ENCODE assay signal across 11 cellular contexts in the genomic region with DNA sequence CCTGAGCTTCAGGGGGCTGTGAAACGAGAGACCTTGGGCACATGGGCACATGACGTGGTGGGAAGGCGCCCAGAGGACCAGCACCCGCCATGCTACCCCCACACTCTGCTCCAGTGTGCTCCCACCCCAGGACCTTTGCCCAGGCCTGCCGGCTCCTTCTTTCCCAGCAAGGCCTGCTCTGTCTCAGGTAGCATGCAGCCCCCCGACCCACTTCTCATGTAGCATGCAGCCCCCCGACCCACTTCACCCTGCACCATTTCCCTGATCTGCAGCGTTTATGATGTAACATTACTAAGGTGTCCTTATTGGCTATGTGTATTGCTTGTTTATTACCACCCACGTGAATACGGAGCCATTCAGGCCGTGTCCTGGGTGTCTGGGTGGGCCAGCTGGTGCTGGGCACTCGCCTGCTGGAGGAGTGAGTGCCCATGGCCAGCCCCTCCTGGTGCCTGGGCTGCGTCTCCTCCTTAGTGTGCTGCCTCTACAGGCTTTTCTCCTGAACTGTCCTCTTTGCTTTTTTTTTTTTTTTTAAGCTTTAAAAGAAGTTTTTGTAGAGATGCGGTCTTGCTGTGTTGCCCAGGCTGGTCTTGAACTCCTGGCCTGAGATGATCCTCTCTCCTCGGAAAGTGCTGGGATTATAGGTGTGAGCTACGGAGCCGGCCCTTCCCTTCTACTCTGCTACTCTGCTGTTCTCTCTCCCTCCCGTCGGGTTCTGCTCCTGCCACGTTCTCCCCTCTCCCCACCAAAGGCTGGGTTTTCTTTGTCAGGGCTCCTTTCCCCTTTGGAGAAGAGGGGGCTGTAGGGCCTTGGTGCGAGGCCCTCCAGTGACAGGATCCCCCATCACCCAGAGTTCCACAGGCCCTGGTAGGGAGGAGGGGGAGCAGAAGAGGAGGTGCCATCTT. TPM values are rescaled to one million over a fixed set of nuclear protein-coding genes. Genes with fewer than 3 reads are reported as not detected.
A peak's percentile ranks its signal among the peaks of the same experiment; 100 is the strongest.
DNase-seq lines count a peak whose midpoint lies in the region; ATAC-seq and TF ChIP-seq lines count a peak whose summit lies in the region.
"Had no signal": no experiment of that assay in that cellular context is flagged by ENCODE, and none has a peak within 500 bp of the region (broad histone marks: within the 10 kb centered on the region; RNA-seq: fewer than 3 reads in every experiment).

No MANE protein-coding gene starts in this region.

- POLR2A ChIA-PET in A673 (lab: Charles Lee; ENCODE audit: low non-redundant PET), result no interaction called here

- H3K9ac ChIP-seq in HUES64 (ENCODE audit: low read depth, low read length), result 0 out of 2 replicates have a peak overlapping the region, but pooled peaks have one; percentile 6
- no peak overlapping the region for H3K9ac ChIP-seq in neural progenitor cell

- H3K27me3 ChIP-seq in A673 (replicated peaks; ENCODE audit: insufficient read depth, low read depth, low read length, poor library complexity) (no peaks in the 10 kb centered on the region), HUES64 (ENCODE audit: insufficient read depth, low read length) (no peaks in the 10 kb centered on the region), neural progenitor cell (no peaks in the 10 kb centered on the region)
- H3K27me3 ChIP-seq: colonic mucosa had no signal

- TF ChIP-seq CTCF in A673 (conservative IDR thresholded peaks at IDR 0.05; ENCODE audit: low read depth, low read length) (peak; percentile 38), chondrocyte (IDR thresholded peaks at IDR 0.05) (peak; percentile 57), neural progenitor cell (IDR thresholded peaks at IDR 0.05) (peak; percentile 9)

- no peak overlapping the region for H3K4me3 ChIP-seq in A673 (ENCODE audit: low read depth, low read length, poor library complexity, severe bottlenecking)
- H3K4me3 ChIP-seq in HUES64 (ENCODE audit: low read length), result no peak overlapping the region
- H3K4me3 ChIP-seq in neural progenitor cell, result no peak overlapping the region
- H3K4me3 ChIP-seq: colonic mucosa had no signal

- peaks cover 20% of the 10 kb centered on the region for H4K20me1 ChIP-seq in neural progenitor cell (ENCODE audit: low read depth)

- H3K4me3 Mint-ChIP-seq in chondrocyte (ENCODE audit: unreplicated experiment) (no peak overlapping the region), neural progenitor cell (no peak overlapping the region)
- H3K4me3 Mint-ChIP-seq: CD4-positive, alpha-beta T cell; stimulated activated naive CD8-positive, alpha-beta T cell treated with anti-CD3 and anti-CD28 coated beads, Interleukin-15, Interleukin-2, amounts not matched to agents 100 ng/mL and 50 ng/mL, for 24 hours had no signal

- intact Hi-C loops in A673 (cut with micrococcal nuclease; ENCODE audit: unreplicated experiment), result no loop called here

- H3F3A ChIP-seq in neural progenitor cell (ENCODE audit: low read depth), result peaks cover 19% of the 10 kb centered on the region

- H3K79me2 ChIP-seq in neural progenitor cell (ENCODE audit: low read depth), result peaks cover 40% of the 10 kb centered on the region

- CTCF ChIA-PET in A673 (lab: Charles Lee), result interaction anchor here (0.6 kb wide), 2 partner anchors 13 to 31 kb away, joined by 3 to 6 read pairs; no protein-coding TSS in a partner anchor

- H3K27ac Mint-ChIP-seq in chondrocyte (ENCODE audit: unreplicated experiment), result peak overlapping the region; percentile 74
- no peak overlapping the region for H3K27ac Mint-ChIP-seq in neural progenitor cell
- H3K27ac Mint-ChIP-seq: stimulated activated naive CD8-positive, alpha-beta T cell treated with anti-CD3 and anti-CD28 coated beads, Interleukin-15, Interleukin-2, amounts not matched to agents 100 ng/mL and 50 ng/mL, for 24 hours had no signal

- no peak for ATAC-seq in GM19324 (IDR thresholded peaks at IDR 0.05; ENCODE audit: low FRiP score, unreplicated experiment)

- WGBS in HUES64, result 87% methylated on average over 20 of the region's 21 CpGs

- H3K4me1 Mint-ChIP-seq in chondrocyte (ENCODE audit: low read depth), result peaks cover 68% of the 10 kb centered on the region
- H3K4me1 Mint-ChIP-seq in neural progenitor cell, result peaks cover 33% of the 10 kb centered on the region

- DNase-seq in A673 (ENCODE audit: low spot score) (no peak), chondrocyte (ENCODE audit: low spot score) (no peak), neural progenitor cell (ENCODE audit: low spot score) (no peak), NCI-H1436 treated with DMSO at 0.1 percent for 48 hours (lab: John Stamatoyannopoulos, UW) (no peak), NCI-H226 (no peak), cerebellar cortex (ENCODE audit: low spot score) (no peak)
- DNase-seq: CD4-positive, alpha-beta T cell; colonic mucosa had no signal

- H3K9me3 ChIP-seq in A673 (ENCODE audit: low read depth, low read length, poor library complexity, severe bottlenecking) (no peaks in the 10 kb centered on the region), HUES64 (ENCODE audit: insufficient read depth, low read depth, low read length) (0 out of 2 replicates have a peak, but pooled peaks cover 3% of the 10 kb centered on the region), neural progenitor cell (ENCODE audit: low read depth) (no peaks in the 10 kb centered on the region)
- H3K9me3 ChIP-seq: colonic mucosa had no signal

- H3K27me3 Mint-ChIP-seq in chondrocyte (ENCODE audit: low read depth) (no peaks in the 10 kb centered on the region), neural progenitor cell (ENCODE audit: insufficient read depth, low read depth) (peaks cover 4% of the 10 kb centered on the region)
- H3K27me3 Mint-ChIP-seq: CD4-positive, alpha-beta T cell; stimulated activated naive CD8-positive, alpha-beta T cell treated with anti-CD3 and anti-CD28 coated beads, Interleukin-15, Interleukin-2, amounts not matched to agents 100 ng/mL and 50 ng/mL, for 24 hours had no signal

- peak overlapping the region; percentile 16 for H3K4me2 ChIP-seq in neural progenitor cell

- H3K36me3 Mint-ChIP-seq in chondrocyte (ENCODE audit: low read depth), result peaks cover 7% of the 10 kb centered on the region
- peaks cover 10% of the 10 kb centered on the region for H3K36me3 Mint-ChIP-seq in neural progenitor cell

- H3K36me3 ChIP-seq in A673 (ENCODE audit: insufficient read depth, low read length, poor library complexity, severe bottlenecking) (no peaks in the 10 kb centered on the region), HUES64 (ENCODE audit: insufficient read depth, low read length) (no peaks in the 10 kb centered on the region), neural progenitor cell (no peaks in the 10 kb centered on the region)
- H3K36me3 ChIP-seq: colonic mucosa had no signal

- H3K9me3 Mint-ChIP-seq in chondrocyte (ENCODE audit: low read depth), result peaks cover 7% of the 10 kb centered on the region
- H3K9me3 Mint-ChIP-seq in neural progenitor cell, result peaks cover 9% of the 10 kb centered on the region
- H3K9me3 Mint-ChIP-seq: CD4-positive, alpha-beta T cell; stimulated activated naive CD8-positive, alpha-beta T cell treated with anti-CD3 and anti-CD28 coated beads, Interleukin-15, Interleukin-2, amounts not matched to agents 100 ng/mL and 50 ng/mL, for 24 hours had no signal

- peak overlapping the region; percentile 72 for H3K27ac ChIP-seq in A673 (ENCODE audit: low read depth, low read length, poor library complexity, severe bottlenecking)
- peak overlapping the region; percentile 88 for H3K27ac ChIP-seq in HUES64 (ENCODE audit: low read depth, low read length)
- H3K27ac ChIP-seq in neural progenitor cell, result peak overlapping the region; percentile 27
- H3K27ac ChIP-seq: colonic mucosa had no signal

- peaks cover 35% of the 10 kb centered on the region for H3K4me1 ChIP-seq in A673 (ENCODE audit: insufficient read depth, low read length, poor library complexity, severe bottlenecking)
- H3K4me1 ChIP-seq in HUES64 (ENCODE audit: insufficient read depth, low read length), result peaks cover 31% of the 10 kb centered on the region
- peaks cover 30% of the 10 kb centered on the region for H3K4me1 ChIP-seq in neural progenitor cell

- no TSS peak for BruUV-seq in A673 (replicated peaks; lab: Mats Ljungman, UMichigan)

- H2AFZ ChIP-seq in neural progenitor cell (replicated peaks), result no peak overlapping the region

RNA-seq across cellular contexts. Expression of a gene that starts 29.4 kb away (rescaled TPM):
- 67.0 and 76.3 TPM in 2 replicates for total RNA-seq in A673 (2021)
- polyA plus RNA-seq in HUES64 (2013, experiment 1 of 2), result 16.6 TPM
- 25.4 TPM for polyA plus RNA-seq in HUES64 (2013, experiment 2 of 2)
- 38.7 to 61.0 TPM (median 47.2 TPM) in 3 replicates for total RNA-seq in chondrocyte
- total RNA-seq in neural progenitor cell (ENCODE audit: low replicate concordance), result 7.3 and 24.0 TPM in 2 replicates

Comparison
In these comparisons a context has a peak if more than half of its experiments do, and no peak if none do; other contexts are left out.
1. H3K27ac ChIP-seq: peak in every context shown above with its lines; median percentile 88 in HUES64; 72 in A673; 27 in neural progenitor cell.